18 cellular contexts compared by ENCODE assay signal in genomic region chr1:160177667-160178066, GRCh38. TPM values are rescaled to one million over a fixed set of nuclear protein-coding genes. Genes with fewer than 3 reads are reported as not detected.
DNase-seq lines count a peak whose midpoint lies in the region; ATAC-seq and TF ChIP-seq lines count a peak whose summit lies in the region.
"Had no signal": no experiment of that assay in that cellular context is flagged by ENCODE, and none has a peak within 500 bp of the region (broad histone marks: within the 10 kb centered on the region; RNA-seq: fewer than 3 reads in every experiment).

No MANE protein-coding gene starts in this region.

- H4K20me1 ChIP-seq in smooth muscle cell (ENCODE audit: low read depth), result no peaks in the 10 kb centered on the region
- H4K20me1 ChIP-seq: BLaER1 had no signal

- H3K79me2 ChIP-seq in smooth muscle cell (ENCODE audit: low read depth), result no peaks in the 10 kb centered on the region

- H3K4me1 ChIP-seq in mesodermal cell (ENCODE audit: control insufficient read depth, insufficient read depth, low read length, poor library complexity, severe bottlenecking) (peaks cover 18% of the 10 kb centered on the region), smooth muscle cell (ENCODE audit: low read depth) (peaks cover 17% of the 10 kb centered on the region), esophagus squamous epithelium (no peaks in the 10 kb centered on the region)
- H3K4me1 ChIP-seq: BLaER1 had no signal

- no peaks in the 10 kb centered on the region for H3K27me3 ChIP-seq in GM06990 (replicated peaks; ENCODE audit: control insufficient read depth, insufficient read depth, low read length)
- H3K27me3 ChIP-seq in WERI-Rb-1 (ENCODE audit: insufficient read depth, low read depth, severe bottlenecking), result no peaks in the 10 kb centered on the region
- no peaks in the 10 kb centered on the region for H3K27me3 ChIP-seq in smooth muscle cell (ENCODE audit: low read depth)
- H3K27me3 ChIP-seq in esophagus squamous epithelium, result no peaks in the 10 kb centered on the region
- H3K27me3 ChIP-seq: BLaER1, SJSA1 had no signal

- DNase-seq in GM06990 (ENCODE audit: extremely low read depth, insufficient read length) (no peak), WERI-Rb-1 (peak; percentile 75), smooth muscle cell (lab: John Stamatoyannopoulos, UW; ENCODE audit: unreplicated experiment) (no peak), esophagus squamous epithelium (lab: John Stamatoyannopoulos, UW) (no peak)
- DNase-seq in activated CD4-positive, alpha-beta T cell treated with anti-CD3 and anti-CD28 coated beads for 48 hours, result no peak
- DNase-seq: CD8-positive, alpha-beta memory T cell; DMS79; HCEC 1CT; NCI-H1105 treated with DMSO at 0.1 percent for 48 hours; NCI-H187; NCI-H69; RPMI8226 had no signal

- intact Hi-C loops in esophagus squamous epithelium (cut with DNase I), result no loop called here

- no peak overlapping the region for H3K9ac ChIP-seq in smooth muscle cell (ENCODE audit: low read depth)
- H3K9ac ChIP-seq: BLaER1 had no signal

- no peaks in the 10 kb centered on the region for H3K9me3 ChIP-seq in WERI-Rb-1 (ENCODE audit: severe bottlenecking)
- H3K9me3 ChIP-seq in mesodermal cell (ENCODE audit: control insufficient read depth, low read length), result no peaks in the 10 kb centered on the region
- no peaks in the 10 kb centered on the region for H3K9me3 ChIP-seq in smooth muscle cell (replicated peaks; ENCODE audit: low read depth)
- H3K9me3 ChIP-seq in esophagus squamous epithelium, result no peaks in the 10 kb centered on the region
- H3K9me3 ChIP-seq: BLaER1, SJSA1 had no signal

- H3K36me3 ChIP-seq in GM06990 (ENCODE audit: control insufficient read depth, insufficient read depth, low read length) (no peaks in the 10 kb centered on the region), WERI-Rb-1 (no peaks in the 10 kb centered on the region), mesodermal cell (ENCODE audit: control insufficient read depth, insufficient read depth, low read length) (no peaks in the 10 kb centered on the region), smooth muscle cell (ENCODE audit: low read depth) (no peaks in the 10 kb centered on the region), esophagus squamous epithelium (no peaks in the 10 kb centered on the region)
- H3K36me3 ChIP-seq: BLaER1, SJSA1 had no signal

- H2AFZ ChIP-seq in smooth muscle cell (ENCODE audit: low read depth), result peak overlapping the region; percentile 58

- H3F3A ChIP-seq in smooth muscle cell (ENCODE audit: low read depth), result no peaks in the 10 kb centered on the region

- ATAC-seq in GM21576 (IDR thresholded peaks at IDR 0.05; ENCODE audit: unreplicated experiment), result no peak

- no peak overlapping the region for H3K4me2 ChIP-seq in smooth muscle cell
- H3K4me2 ChIP-seq: BLaER1 had no signal

- TF ChIP-seq CTCF in GM06990 (IDR thresholded peaks at IDR 0.05; ENCODE audit: insufficient read depth, low read length, poor library complexity, severe bottlenecking) (no peak), WERI-Rb-1 (IDR thresholded peaks at IDR 0.05; ENCODE audit: low read depth, low read length) (no peak), smooth muscle cell (IDR thresholded peaks at IDR 0.05; ENCODE audit: borderline replicate concordance, insufficient read depth, poor library complexity, severe bottlenecking) (no peak), esophagus squamous epithelium (IDR thresholded peaks at IDR 0.05) (no peak)

- 100% methylated on average over 1 of the region's 1 CpG; no CpG with 5 or more reads in 1 of the 2 experiments for WGBS in mesodermal cell (ENCODE audit: insufficient coverage in 2 of 2), 2 experiments
- 50% methylated on average over 1 of the region's 1 CpG for WGBS in smooth muscle cell (ENCODE audit: low lambda C conversion rate)
- WGBS in esophagus squamous epithelium, 2 donors, result 50 to 88% methylated on average over 1 of the region's 1 CpG

- H3K4me3 ChIP-seq in GM06990 (replicated peaks; ENCODE audit: low read depth, low read length), result peak overlapping the region; percentile 35
- no peak overlapping the region for H3K4me3 ChIP-seq in WERI-Rb-1 (ENCODE audit: low read depth, low read length)
- H3K4me3 ChIP-seq in mesodermal cell (ENCODE audit: extremely low read depth, insufficient read depth, low read length, poor library complexity, severe bottlenecking), result no peak overlapping the region
- no peak overlapping the region for H3K4me3 ChIP-seq in smooth muscle cell
- H3K4me3 ChIP-seq in esophagus squamous epithelium, result no peak overlapping the region
- H3K4me3 ChIP-seq: BLaER1, SJSA1 had no signal

- H3K27ac ChIP-seq in WERI-Rb-1, result peak overlapping the region; percentile 63
- peak overlapping the region; percentile 75 for H3K27ac ChIP-seq in mesodermal cell (ENCODE audit: low read depth, low read length, severe bottlenecking)
- peak overlapping the region; percentile 59 for H3K27ac ChIP-seq in smooth muscle cell (ENCODE audit: low read depth)
- H3K27ac ChIP-seq in esophagus squamous epithelium, result no peak overlapping the region
- H3K27ac ChIP-seq: BLaER1, HL-60, SJSA1 had no signal

- TF ChIP-seq POLR2A in esophagus squamous epithelium (IDR thresholded peaks at IDR 0.05), result no peak

RNA-seq across cellular contexts. Expression of gene CASQ1, which starts 12.7 kb away (rescaled TPM):
- polyA plus RNA-seq in mesodermal cell (2013, experiment 1 of 2), result 0.29 TPM
- polyA plus RNA-seq in mesodermal cell (2013, experiment 2 of 2), result 0.40 TPM
- total RNA-seq in smooth muscle cell, result 0.36 TPM in 1 of 2 replicates, not detected in the other
- polyA plus RNA-seq in smooth muscle cell, result 0.48 TPM in 1 of 2 replicates, not detected in the other
- under 1 TPM in 1 of 4 donors, not detected in 3; 0.95 TPM for total RNA-seq in esophagus squamous epithelium
- total RNA-seq: CD8-positive, alpha-beta memory T cell; SJSA1 had no signal
- polyA plus RNA-seq: CD8-positive, alpha-beta memory T cell had no signal

RNA-seq across cellular contexts. Expression of gene ATP1A4, which starts 26.3 kb away (rescaled TPM):
- 0.52 TPM for polyA plus RNA-seq in mesodermal cell (2013, experiment 1 of 2)
- polyA plus RNA-seq in mesodermal cell (2013, experiment 2 of 2), result 0.20 TPM
- total RNA-seq in smooth muscle cell (not detected in 2 replicates), esophagus squamous epithelium (1 to 10 TPM in 1 of 4 donors, under 1 TPM in 1, not detected in 2; 0.19 to 1.8 TPM)
- not detected in 2 replicates for polyA plus RNA-seq in smooth muscle cell
- total RNA-seq: CD8-positive, alpha-beta memory T cell; G401; SJSA1 had no signal
- polyA plus RNA-seq: CD8-positive, alpha-beta memory T cell had no signal

RNA-seq across cellular contexts. Expression of gene PEA15, which starts 27.5 kb away (rescaled TPM):
- polyA plus RNA-seq in mesodermal cell (2013, experiment 1 of 2), result 254 TPM
- polyA plus RNA-seq in mesodermal cell (2013, experiment 2 of 2), result 202 TPM
- total RNA-seq in smooth muscle cell (85.0 and 115 TPM in 2 replicates), esophagus squamous epithelium (10 to 100 TPM; 39.1 to 86.0 (median 69.8) TPM)
- polyA plus RNA-seq in smooth muscle cell, result 73.1 and 80.6 TPM in 2 replicates

Comparison
In these comparisons a context has a peak if more than half of its experiments do, and no peak if none do; other contexts are left out.
1. H3K27ac ChIP-seq: peak in WERI-Rb-1 (single experiment), mesodermal cell (single experiment) and smooth muscle cell (single experiment); none in esophagus squamous epithelium (0 of 4).